Comparison of ENCODE assay signal across 9 cellular contexts in genomic region chr14:100439781-100440180, GRCh38.
DNase-seq lines count a peak whose midpoint lies in the region; ATAC-seq and TF ChIP-seq lines count a peak whose summit lies in the region.
"Had no signal": no experiment of that assay in that cellular context is flagged by ENCODE, and none has a peak within 500 bp of the region (broad histone marks: within the 10 kb centered on the region; RNA-seq: fewer than 3 reads in every experiment).

No MANE protein-coding gene starts in this region.

- no peaks in the 10 kb centered on the region for H3K4me1 ChIP-seq in effector memory CD4-positive, alpha-beta T cell (ENCODE audit: control insufficient read depth, insufficient read depth, low read length, poor library complexity, severe bottlenecking)

- H3K9me3 ChIP-seq in effector memory CD4-positive, alpha-beta T cell (ENCODE audit: control insufficient read depth, low read length), result no peaks in the 10 kb centered on the region

- H3K4me1 Mint-ChIP-seq in Calu3 (ENCODE audit: low read depth, unreplicated experiment) (peaks cover 41% of the 10 kb centered on the region), osteocyte (ENCODE audit: unreplicated experiment) (peaks cover 70% of the 10 kb centered on the region)
- peaks cover 36% of the 10 kb centered on the region for H3K4me1 Mint-ChIP-seq in activated naive CD8-positive, alpha-beta T cell treated with anti-CD3 and anti-CD28 coated beads, Interleukin-2, amount 50 U/mL, for 24 hours

- CTCF ChIA-PET in Calu3 (lab: Charles Lee), result interaction anchor here (0.7 to 2.7 kb wide), 8 partner anchors 14 to 209 kb away, joined by 3 to 64 read pairs (median 4); no protein-coding TSS in a partner anchor

- BruUV-seq in Calu3 (replicated peaks; lab: Mats Ljungman, UMichigan), result no TSS peak

- H3K27me3 ChIP-seq in effector memory CD4-positive, alpha-beta T cell (replicated peaks; ENCODE audit: control insufficient read depth, insufficient read depth, low read length, poor library complexity, severe bottlenecking), result no peaks in the 10 kb centered on the region

- TF ChIP-seq CTCF in Calu3 (IDR thresholded peaks at IDR 0.05; ENCODE audit: unreplicated experiment), result no peak
- no peak for TF ChIP-seq CTCF in VCaP (conservative IDR thresholded peaks at IDR 0.05)
- no peak for TF ChIP-seq CTCF in fibroblast of mammary gland (conservative IDR thresholded peaks at IDR 0.05; ENCODE audit: control insufficient read depth, insufficient read depth, low read depth, low read length)
- no peak for TF ChIP-seq CTCF in osteocyte (IDR thresholded peaks at IDR 0.05)

- intact Hi-C loops in Calu3 (cut with micrococcal nuclease; ENCODE audit: unreplicated experiment), result loop anchor here (1.0 to 5.0 kb wide), 2 partner anchors 38 to 206 kb away; no protein-coding TSS in a partner anchor

- H3K27ac ChIP-seq in VCaP, result peak overlapping the region; percentile 51
- no peak overlapping the region for H3K27ac ChIP-seq in effector memory CD4-positive, alpha-beta T cell (ENCODE audit: insufficient read depth, low read length, poor library complexity, severe bottlenecking)

- H3K27ac Mint-ChIP-seq in Calu3 (ENCODE audit: unreplicated experiment) (peak overlapping the region; percentile 33), osteocyte (ENCODE audit: unreplicated experiment) (peak overlapping the region; percentile 66)
- no peak overlapping the region for H3K27ac Mint-ChIP-seq in activated naive CD8-positive, alpha-beta T cell treated with anti-CD3 and anti-CD28 coated beads, Interleukin-2, amount 50 U/mL, for 24 hours
- H3K27ac Mint-ChIP-seq: activated naive CD4-positive, alpha-beta T cell treated with anti-CD3 and anti-CD28 coated beads, Interleukin-2, amount 50 U/mL, for 24 hours had no signal

- DNase-seq in Calu3, result no peak
- DNase-seq in fibroblast of mammary gland (ENCODE audit: low read depth), result peak; percentile 36
- DNase-seq in osteocyte (ENCODE audit: extremely low spot score, unreplicated experiment), result peak; percentile 46
- no peak for DNase-seq in activated naive CD8-positive, alpha-beta T cell treated with anti-CD3 and anti-CD28 coated beads, Interleukin-2, amount 50 U/mL, for 24 hours
- DNase-seq in superior temporal gyrus (ENCODE audit: extremely low spot score), result no peak
- DNase-seq in effector memory CD4-positive, alpha-beta T cell, result no peak

- ATAC-seq in activated naive CD8-positive, alpha-beta T cell treated with anti-CD3 and anti-CD28 coated beads, Interleukin-2, amount 50 U/mL, for 24 hours, result no peak
- ATAC-seq in HG02759 (IDR thresholded peaks at IDR 0.05; ENCODE audit: unreplicated experiment), result no peak

- H3K9me3 Mint-ChIP-seq in Calu3 (ENCODE audit: low read depth, unreplicated experiment) (no peaks in the 10 kb centered on the region), osteocyte (ENCODE audit: unreplicated experiment) (no peaks in the 10 kb centered on the region)
- H3K9me3 Mint-ChIP-seq in activated naive CD8-positive, alpha-beta T cell treated with anti-CD3 and anti-CD28 coated beads, Interleukin-2, amount 50 U/mL, for 24 hours, result no peaks in the 10 kb centered on the region
- H3K9me3 Mint-ChIP-seq: activated naive CD4-positive, alpha-beta T cell treated with anti-CD3 and anti-CD28 coated beads, Interleukin-2, amount 50 U/mL, for 24 hours had no signal

- no peaks in the 10 kb centered on the region for H3K36me3 ChIP-seq in effector memory CD4-positive, alpha-beta T cell (ENCODE audit: control insufficient read depth, insufficient read depth, low read length)

- no peaks in the 10 kb centered on the region for H3K36me3 Mint-ChIP-seq in Calu3 (ENCODE audit: insufficient read depth, unreplicated experiment)
- H3K36me3 Mint-ChIP-seq in osteocyte (ENCODE audit: unreplicated experiment), result no peaks in the 10 kb centered on the region
- no peaks in the 10 kb centered on the region for H3K36me3 Mint-ChIP-seq in activated naive CD8-positive, alpha-beta T cell treated with anti-CD3 and anti-CD28 coated beads, Interleukin-2, amount 50 U/mL, for 24 hours (ENCODE audit: low read depth)
- H3K36me3 Mint-ChIP-seq: activated naive CD4-positive, alpha-beta T cell treated with anti-CD3 and anti-CD28 coated beads, Interleukin-2, amount 50 U/mL, for 24 hours had no signal

- H3K4me3 ChIP-seq in fibroblast of mammary gland (ENCODE audit: control insufficient read depth, low read depth, low read length), result no peak overlapping the region
- H3K4me3 ChIP-seq in effector memory CD4-positive, alpha-beta T cell (ENCODE audit: insufficient read depth, low read depth, low read length, poor library complexity, severe bottlenecking), result no peak overlapping the region

- H3K27me3 Mint-ChIP-seq in Calu3 (ENCODE audit: unreplicated experiment) (no peaks in the 10 kb centered on the region), osteocyte (ENCODE audit: unreplicated experiment) (no peaks in the 10 kb centered on the region)
- no peaks in the 10 kb centered on the region for H3K27me3 Mint-ChIP-seq in activated naive CD8-positive, alpha-beta T cell treated with anti-CD3 and anti-CD28 coated beads, Interleukin-2, amount 50 U/mL, for 24 hours
- H3K27me3 Mint-ChIP-seq: activated naive CD4-positive, alpha-beta T cell treated with anti-CD3 and anti-CD28 coated beads, Interleukin-2, amount 50 U/mL, for 24 hours had no signal

- H3K4me3 Mint-ChIP-seq in Calu3 (ENCODE audit: low read depth, unreplicated experiment) (no peak overlapping the region), osteocyte (ENCODE audit: unreplicated experiment) (no peak overlapping the region)
- H3K4me3 Mint-ChIP-seq in activated naive CD8-positive, alpha-beta T cell treated with anti-CD3 and anti-CD28 coated beads, Interleukin-2, amount 50 U/mL, for 24 hours, result no peak overlapping the region
- H3K4me3 Mint-ChIP-seq: activated naive CD4-positive, alpha-beta T cell treated with anti-CD3 and anti-CD28 coated beads, Interleukin-2, amount 50 U/mL, for 24 hours had no signal

Comparison
In these comparisons a context has a peak if more than half of its experiments do, and no peak if none do; other contexts are left out.
1. DNase-seq: peak in fibroblast of mammary gland (single experiment) and osteocyte (single experiment); none in Calu3 (single experiment), activated naive CD8-positive, alpha-beta T cell treated with anti-CD3 and anti-CD28 coated beads, Interleukin-2, amount 50 U/mL, for 24 hours (single experiment), superior temporal gyrus (single experiment) and effector memory CD4-positive, alpha-beta T cell (0 of 3).